Comparison of ENCODE assay signal across 38 cellular contexts in the genomic region with DNA sequence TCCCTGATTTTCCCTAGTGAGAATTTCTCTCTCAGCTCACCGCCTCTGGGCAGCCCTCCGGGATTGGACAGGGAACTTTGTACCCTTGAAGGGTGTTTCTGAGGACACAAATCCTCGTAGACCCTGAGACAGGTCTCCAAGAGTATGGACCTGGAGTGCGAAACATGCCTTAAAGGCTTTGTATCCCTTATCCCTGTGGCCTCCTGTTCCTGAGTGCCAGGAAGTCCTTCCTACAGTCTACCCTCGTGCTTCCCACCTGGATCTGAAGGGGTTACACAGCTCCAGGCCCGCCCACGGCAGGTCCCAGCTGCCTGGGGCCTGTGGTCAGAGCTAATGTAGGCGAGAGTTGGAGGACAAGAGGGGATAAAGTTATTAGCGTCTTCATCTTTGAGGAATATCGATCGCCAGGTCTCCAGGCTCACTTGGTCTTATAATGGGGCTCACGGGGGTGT. TPM values are rescaled to one million over a fixed set of nuclear protein-coding genes. Genes with fewer than 3 reads are reported as not detected.
"Had no signal": no experiment of that assay in that cellular context is flagged by ENCODE, and none has a peak within 500 bp of the region (broad histone marks: within the 10 kb centered on the region; RNA-seq: fewer than 3 reads in every experiment).

No MANE protein-coding gene starts in this region.

- FAIRE-seq: astrocyte, endothelial cell of umbilical vein, kidney, TTC549 had no signal

- H3K4me1 ChIP-seq: uterus had no signal

- H3K36me3 ChIP-seq: heart left ventricle, uterus had no signal

- H3K4me1 Mint-ChIP-seq: immature natural killer cell; stimulated activated naive CD8-positive, alpha-beta T cell treated with anti-CD3 and anti-CD28 coated beads, Interleukin-15, amount 100 ng/mL, for 72 hours had no signal

- H3K27me3 ChIP-seq: uterus had no signal

- H3K4me3 ChIP-seq: heart left ventricle, skin epidermis, uterus had no signal

- ATAC-seq: left colon; naive thymus-derived CD8-positive, alpha-beta T cell; sciatic nerve; stimulated activated naive CD8-positive, alpha-beta T cell treated with anti-CD3 and anti-CD28 coated beads, Interleukin-15, amount 100 ng/mL, for 72 hours had no signal

- H3K4me3 Mint-ChIP-seq: activated CD4-positive, alpha-beta memory T cell treated with anti-CD3 and anti-CD28 coated beads, Interleukin-2, amount 10 ng/mL, durations not matched to agents 7 days and 5 days; activated CD4-positive, alpha-beta T cell treated with anti-CD3 and anti-CD28 coated beads, Interleukin-2, amount 10 ng/mL, durations not matched to agents 7 days and 5 days; activated T-cell treated with anti-CD3 and anti-CD28 coated beads, Interleukin-2, amount 50 U/mL, for 24 hours; immature natural killer cell; memory B cell; naive thymus-derived CD8-positive, alpha-beta T cell; stimulated activated naive CD8-positive, alpha-beta T cell treated with anti-CD3 and anti-CD28 coated beads, Interleukin-15, amount 100 ng/mL, for 72 hours; T-helper 1 cell treated with Interleukin-12 subunit alpha and Interleukin-12 subunit beta and Interleukin-4 antibody, amounts not matched to agents 30 μg/mL and 1 μg/mL, for 36 hours; type B pancreatic cell had no signal

- H3K9me3 Mint-ChIP-seq: activated CD4-positive, alpha-beta memory T cell treated with anti-CD3 and anti-CD28 coated beads, Interleukin-2, amount 10 ng/mL, durations not matched to agents 7 days and 5 days; activated CD4-positive, alpha-beta T cell treated with anti-CD3 and anti-CD28 coated beads, Interleukin-2, amount 10 ng/mL, durations not matched to agents 7 days and 5 days; activated T-cell treated with anti-CD3 and anti-CD28 coated beads, Interleukin-2, amount 50 U/mL, for 24 hours; immature natural killer cell; memory B cell; naive thymus-derived CD8-positive, alpha-beta T cell; stimulated activated naive CD8-positive, alpha-beta T cell treated with anti-CD3 and anti-CD28 coated beads, Interleukin-15, amount 100 ng/mL, for 72 hours; T-helper 1 cell treated with Interleukin-12 subunit alpha and Interleukin-12 subunit beta and Interleukin-4 antibody, amounts not matched to agents 30 μg/mL and 1 μg/mL, for 36 hours; type B pancreatic cell had no signal

- H3K27ac Mint-ChIP-seq: activated CD4-positive, alpha-beta memory T cell treated with anti-CD3 and anti-CD28 coated beads, Interleukin-2, amount 10 ng/mL, durations not matched to agents 7 days and 5 days; activated CD4-positive, alpha-beta T cell treated with anti-CD3 and anti-CD28 coated beads, Interleukin-2, amount 10 ng/mL, durations not matched to agents 7 days and 5 days; activated T-cell treated with anti-CD3 and anti-CD28 coated beads, Interleukin-2, amount 50 U/mL, for 24 hours; memory B cell; T-helper 1 cell treated with Interleukin-12 subunit alpha and Interleukin-12 subunit beta and Interleukin-4 antibody, amounts not matched to agents 30 μg/mL and 1 μg/mL, for 36 hours had no signal

- H3K9me3 ChIP-seq: heart left ventricle, uterus had no signal

- DNase-seq: activated CD4-positive, alpha-beta memory T cell treated with anti-CD3 and anti-CD28 coated beads, Interleukin-2, amount 10 ng/mL, durations not matched to agents 7 days and 5 days; activated CD4-positive, alpha-beta T cell treated with anti-CD3 and anti-CD28 coated beads, Interleukin-2, amount 10 ng/mL, durations not matched to agents 7 days and 5 days; activated CD4-positive, CD25-positive, alpha-beta regulatory T cell treated with anti-CD3 and anti-CD28 coated beads, Interleukin-2, amount 50 U/mL, for 72 hours; activated CD8-positive, alpha-beta memory T cell treated with anti-CD3 and anti-CD28 coated beads, Interleukin-2, amount 50 U/mL, for 48 hours; activated gamma-delta T cell treated with Interleukin-2 at 50 U/mL for 16 hours; activated naive CD4-positive, alpha-beta T cell treated with anti-CD3 and anti-CD28 coated beads, Interleukin-2, amount 50 U/mL, for 16 hours; activated T-cell treated with anti-CD3 and anti-CD28 coated beads, Interleukin-2, amount 50 U/mL, for 24 hours; amniotic stem cell; caudate nucleus; cortex of kidney; heart left ventricle; hypothalamus; immature natural killer cell; kidney; left colon; midbrain; naive thymus-derived CD8-positive, alpha-beta T cell; posterior cingulate gyrus; stimulated activated CD4-positive, alpha-beta T cell treated with anti-CD3 and anti-CD28 coated beads, Interleukin-12 subunit alpha, Interleukin-12 subunit beta, amount 100 ng/mL, for 4 hours; stimulated activated CD4-positive, alpha-beta T cell treated with anti-CD3 and anti-CD28 coated beads, Interleukin-4, amount 100 ng/mL, for 1 hour; stimulated activated naive CD8-positive, alpha-beta T cell treated with anti-CD3 and anti-CD28 coated beads, Interleukin-15, amount 100 ng/mL, for 72 hours; substantia nigra; T-helper 9 cell; uterus had no signal

- H3K27ac ChIP-seq: heart left ventricle, skin epidermis, uterus, VCaP had no signal

- H3K36me3 Mint-ChIP-seq: memory B cell; naive thymus-derived CD8-positive, alpha-beta T cell; type B pancreatic cell had no signal

RNA-seq across cellular contexts. Expression of a gene that starts 7.6 kb away (rescaled TPM):
- polyA plus RNA-seq: naive thymus-derived CD8-positive, alpha-beta T cell had no signal

RNA-seq across cellular contexts. Expression of a gene that starts 25.3 kb away (rescaled TPM):
- total RNA-seq: chondrocyte; endothelial cell of umbilical vein; fibroblast of lung; fibroblast of villous mesenchyme; naive thymus-derived CD8-positive, alpha-beta T cell had no signal
- polyA plus RNA-seq: fibroblast of lung had no signal

RNA-seq across cellular contexts. Expression of a gene that starts 27.0 kb away (rescaled TPM):
- total RNA-seq: chondrocyte; endothelial cell of umbilical vein; fibroblast of lung; fibroblast of villous mesenchyme; left colon; lower leg skin; naive thymus-derived CD8-positive, alpha-beta T cell had no signal
- polyA plus RNA-seq: endothelial cell of umbilical vein; fibroblast of lung; immature natural killer cell; naive thymus-derived CD8-positive, alpha-beta T cell had no signal

RNA-seq across cellular contexts. Expression of a gene that starts 34.5 kb away (rescaled TPM):
- total RNA-seq: activated CD4-positive, alpha-beta memory T cell treated with anti-CD3 and anti-CD28 coated beads, Interleukin-2, amount 10 ng/mL, durations not matched to agents 7 days and 5 days; activated CD4-positive, alpha-beta T cell treated with anti-CD3 and anti-CD28 coated beads, Interleukin-2, amount 10 ng/mL, durations not matched to agents 7 days and 5 days; chondrocyte; fibroblast of lung; fibroblast of villous mesenchyme; left colon; lower leg skin; naive thymus-derived CD8-positive, alpha-beta T cell; omental fat pad had no signal
- polyA plus RNA-seq: immature natural killer cell; naive thymus-derived CD8-positive, alpha-beta T cell had no signal
